11 cellular contexts compared by ENCODE assay signal in the genomic region with DNA sequence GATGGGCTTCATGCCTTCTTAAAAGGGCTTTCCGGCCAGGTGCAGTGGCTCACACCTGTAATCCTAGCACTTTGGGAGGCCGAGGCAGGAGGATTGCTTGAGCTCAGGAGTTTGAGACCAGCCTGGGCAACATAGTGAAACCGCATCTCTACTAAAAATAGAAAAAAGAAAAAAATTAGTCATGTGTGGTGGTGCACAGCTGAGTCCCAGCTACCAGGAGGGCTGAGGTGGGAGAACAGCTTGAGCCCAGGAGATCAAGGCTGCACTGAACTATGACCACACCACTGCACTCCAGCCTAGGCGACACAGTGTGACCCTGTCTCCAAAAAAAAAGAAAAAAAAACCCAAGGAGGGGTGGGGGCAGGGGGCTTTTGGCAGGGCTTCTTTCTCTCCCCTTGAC. TPM values are rescaled to one million over a fixed set of nuclear protein-coding genes. Genes with fewer than 3 reads are reported as not detected.
DNase-seq lines count a peak whose midpoint lies in the region; ATAC-seq and TF ChIP-seq lines count a peak whose summit lies in the region.
"Had no signal": no experiment of that assay in that cellular context is flagged by ENCODE, and none has a peak within 500 bp of the region (broad histone marks: within the 10 kb centered on the region; RNA-seq: fewer than 3 reads in every experiment).

No MANE protein-coding gene starts in this region.

- H3K4me3 ChIP-seq in neutrophil (ENCODE audit: low read depth in 1 of 2, low read length in 1 of 2): peak overlapping the region in 1 of 2 experiments; percentile 5
- no peak overlapping the region for H3K4me3 ChIP-seq in HAP-1
- H3K4me3 ChIP-seq: suprapubic skin had no signal

- H3K36me3 ChIP-seq in neutrophil (no peaks in the 10 kb centered on the region), HAP-1 (replicated peaks) (peaks cover 74% of the 10 kb centered on the region)

- H3K4me1 ChIP-seq in neutrophil (ENCODE audit: control insufficient read depth in 1 of 2, insufficient read depth in 1 of 2, low read depth in 1 of 2, low read length in 1 of 2): peaks cover 48 to 63% of the 10 kb centered on the region in 2 experiments
- peaks cover 6% of the 10 kb centered on the region; the same call in 1 of the 2 replicates for H3K4me1 ChIP-seq in HAP-1

- H3K9me3 ChIP-seq in neutrophil: no peaks in the 10 kb centered on the region
- no peaks in the 10 kb centered on the region for H3K9me3 ChIP-seq in HAP-1
- H3K9me3 ChIP-seq: suprapubic skin had no signal

- no peak for DNase-seq in dermis blood vessel endothelial cell
- no peak for DNase-seq in stimulated activated CD4-positive, alpha-beta T cell treated with anti-CD3 and anti-CD28 coated beads, Interleukin-2, amount 100 ng/mL, for 24 hours
- DNase-seq in ACHN: no peak
- no peak for DNase-seq in HAP-1 (ENCODE audit: low spot score in 2 of 2)
- DNase-seq: DND-41, NCI-H2081 had no signal

- H3K27me3 ChIP-seq in neutrophil (no peaks in the 10 kb centered on the region), HAP-1 (ENCODE audit: low read depth) (no peaks in the 10 kb centered on the region)
- H3K27me3 ChIP-seq: suprapubic skin had no signal

- in situ Hi-C loops in ACHN (cut with HindIII; ENCODE audit: low pct_ligation_motif_present, low pct_unique_long_range_greater_than_20kb, low sequenced_read_pairs) (no loop called here), HAP-1 (cut with MboI; ENCODE audit: low sequenced_read_pairs) (no loop called here)

- peak; percentile 78 for ATAC-seq in GM18870 (IDR thresholded peaks at IDR 0.05; ENCODE audit: unreplicated experiment)
- ATAC-seq in GM21447 (IDR thresholded peaks at IDR 0.05; ENCODE audit: unreplicated experiment): peak; percentile 88
- peak; percentile 59 for ATAC-seq in HG03103 (IDR thresholded peaks at IDR 0.05; ENCODE audit: low read depth, unreplicated experiment)

- peak overlapping the region; percentile 82 for H3K27ac ChIP-seq in neutrophil
- H3K27ac ChIP-seq: suprapubic skin had no signal

- no peak for TF ChIP-seq CTCF in neutrophil (IDR thresholded peaks at IDR 0.05)

RNA-seq across cellular contexts. Expression of gene CARS2, which starts 7.2 kb away (rescaled TPM):
- 47.6 and 64.1 TPM in 2 replicates for total RNA-seq in dermis blood vessel endothelial cell

RNA-seq across cellular contexts. Expression of gene ING1, which starts 14.8 kb away (rescaled TPM):
- total RNA-seq in dermis blood vessel endothelial cell: 14.3 and 18.0 TPM in 2 replicates
